Comparison of ENCODE assay signal across 8 cellular contexts in the genomic region with DNA sequence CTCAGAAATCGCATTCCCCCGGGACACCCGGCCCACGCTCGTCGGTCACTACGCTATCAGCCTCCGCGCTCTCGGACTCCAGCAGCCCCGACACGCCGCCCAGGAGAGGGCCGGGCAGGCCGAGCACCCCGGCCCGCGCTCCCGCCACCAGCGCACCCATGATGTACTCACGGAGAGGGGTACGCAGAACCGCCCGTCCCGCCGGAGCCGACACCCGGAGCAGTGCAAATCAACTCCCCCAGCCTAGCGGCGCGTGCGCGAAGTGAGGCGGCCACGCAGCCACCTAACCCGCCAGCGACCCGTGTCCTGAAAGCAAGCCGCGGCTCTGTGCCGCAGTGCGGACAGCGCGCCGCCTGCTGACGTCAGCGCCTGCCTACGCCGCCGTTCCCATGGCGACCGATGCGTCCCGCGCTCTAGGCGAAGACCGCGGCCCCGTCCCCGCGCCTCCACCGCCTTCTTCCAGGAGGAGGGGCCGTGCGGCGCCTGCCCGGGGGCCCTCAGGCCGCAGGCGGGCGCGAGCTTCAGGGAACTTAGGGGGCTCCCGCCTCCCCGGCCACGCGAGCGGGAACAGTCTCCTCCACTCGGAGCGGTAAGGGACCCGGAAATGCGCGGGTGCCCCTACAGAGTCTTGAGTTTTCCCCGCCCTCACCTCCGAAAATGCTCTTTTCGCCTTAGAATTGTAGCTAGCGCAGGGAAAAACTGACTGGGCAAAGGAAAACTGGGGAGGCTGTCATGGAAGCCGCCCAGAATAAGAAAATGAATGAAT. TPM values are rescaled to one million over a fixed set of nuclear protein-coding genes. Genes with fewer than 3 reads are reported as not detected.
DNase-seq lines count a peak whose midpoint lies in the region; ATAC-seq and TF ChIP-seq lines count a peak whose summit lies in the region.

AHI1 (minus strand) TSS at position 329 of the 766 bp plus-strand sequence. CDS start 5,503 bp downstream, outside the sequence.

- POLR2A ChIA-PET in HCT116 (lab: Charles Lee), result interaction anchor here (0.7 kb wide), 1 partner anchor 1304 kb away, joined by 3 read pairs; no protein-coding TSS in a partner anchor

- RAD21 ChIA-PET in HCT116 (lab: Charles Lee; ENCODE audit: low non-redundant PET in 1 of 2, low total read pairs in 2 of 2, uncharacterized antibody in 2 of 2, unreplicated experiment in 2 of 2), result interaction anchor here in 1 of 2 experiments (0.6 kb wide), 1 partner anchor 353 kb away, joined by 5 read pairs; no protein-coding TSS in a partner anchor

- intact Hi-C loops in HCT116 (cut with micrococcal nuclease), result loop anchor here (5.0 to 10.0 kb wide), 2 partner anchors 787 to 820 kb away; partner anchors contain the start of gene BCLAF1

- H3K4me3 ChIP-seq in GM06990 (replicated peaks; ENCODE audit: low read depth, low read length), result peak within 1 kb of the TSS; percentile 77
- H3K4me3 ChIP-seq in HCT116 (replicated peaks in 1 of 2; ENCODE audit: low read depth in 1 of 2, low read length in 2 of 2), result peak within 1 kb of the TSS; percentile 78 to 92
- H3K4me3 ChIP-seq in MM.1S (ENCODE audit: low read length), result peak within 1 kb of the TSS; percentile 76

- H3K4me1 ChIP-seq in HCT116 (ENCODE audit: control insufficient read depth in 1 of 2, insufficient read depth in 2 of 2, low read length in 2 of 2) (peaks cover 4 to 18% of the 10 kb centered on the region in 2 experiments; a peak in 3 of 4 replicates), MM.1S (ENCODE audit: low read length) (0 out of 2 replicates have a peak, but pooled peaks cover 5% of the 10 kb centered on the region)

- 0 out of 2 replicates have a peak, but pooled peaks cover 5% of the 10 kb centered on the region for H3F3A ChIP-seq in MM.1S (ENCODE audit: insufficient read depth, low read length)

- peak; percentile 59 for TF ChIP-seq POLR2A in HCT116 (IDR thresholded peaks at IDR 0.05; ENCODE audit: borderline replicate concordance, extremely low read depth, insufficient read depth, insufficient read length)

- CTCF ChIA-PET in HCT116 (lab: Charles Lee), result no interaction called here

- H3K4me2 ChIP-seq in HCT116 (ENCODE audit: low read length) (peak within 1 kb of the TSS; percentile 81), MM.1S (ENCODE audit: low read depth, low read length) (peak within 1 kb of the TSS; percentile 81)

- H3K9ac ChIP-seq in HCT116 (ENCODE audit: low read length) (peak within 1 kb of the TSS; percentile 87), MM.1S (ENCODE audit: low read length) (peak within 1 kb of the TSS; percentile 93)

- H4K20me1 ChIP-seq in HCT116 (ENCODE audit: insufficient read depth) (no peaks in the 10 kb centered on the region), MM.1S (ENCODE audit: insufficient read depth, low read length) (no peaks in the 10 kb centered on the region)

- H3K27me3 ChIP-seq in GM06990 (replicated peaks; ENCODE audit: control insufficient read depth, insufficient read depth, low read length), result no peaks in the 10 kb centered on the region
- H3K27me3 ChIP-seq in HCT116 (ENCODE audit: insufficient read depth, low read length), result no peaks in the 10 kb centered on the region
- no peaks in the 10 kb centered on the region for H3K27me3 ChIP-seq in MM.1S (replicated peaks; ENCODE audit: insufficient read depth, low read length)

- TF ChIP-seq RAD21 in HCT116 (IDR thresholded peaks at IDR 0.05; ENCODE audit: low read depth), result no peak

- H3K79me2 ChIP-seq in HCT116 (ENCODE audit: insufficient read depth, low read length) (peaks cover 45% of the 10 kb centered on the region), MM.1S (ENCODE audit: low read length) (peaks cover 11% of the 10 kb centered on the region)

- H3K36me3 ChIP-seq in GM06990 (ENCODE audit: control insufficient read depth, insufficient read depth, low read length) (no peaks in the 10 kb centered on the region), HCT116 (ENCODE audit: control insufficient read depth in 1 of 2, insufficient read depth in 2 of 2, low read length in 2 of 2) (peaks cover 0 to 9% of the 10 kb centered on the region in 2 experiments; a peak in 2 of 4 replicates), MM.1S (replicated peaks; ENCODE audit: insufficient read depth, low read length) (no peaks in the 10 kb centered on the region)

- TF ChIP-seq CTCF in GM06990 (IDR thresholded peaks at IDR 0.05; ENCODE audit: insufficient read depth, low read length, poor library complexity, severe bottlenecking), result no peak
- no peak for TF ChIP-seq CTCF in HCT116 (IDR thresholded peaks at IDR 0.05 in 2 of 3, conservative IDR thresholded peaks at IDR 0.05 in 1 of 3; ENCODE audit: borderline replicate concordance in 1 of 3, insufficient read depth in 1 of 3, low read depth in 2 of 3, low read length in 2 of 3)
- TF ChIP-seq CTCF in MM.1S (IDR thresholded peaks at IDR 0.05; ENCODE audit: low read length), result no peak

- peak; percentile 90 for ATAC-seq in HCT116

- in situ Hi-C loops in SK-MEL-5 (cut with HindIII; ENCODE audit: low pct_unique_long_range_greater_than_20kb, low sequenced_read_pairs), result no loop called here

- peak; percentile 91 for DNase-seq in GM06990 (ENCODE audit: extremely low read depth, insufficient read length)
- DNase-seq in HCT116 (ENCODE audit: low read depth, low spot score), result peak; percentile 85
- DNase-seq in MM.1S, result peak; percentile 95
- peak; percentile 86 for DNase-seq in SK-MEL-5 (ENCODE audit: low read depth, low spot score)
- DNase-seq in activated naive CD4-positive, alpha-beta T cell (lab: John Stamatoyannopoulos, UW), result peak; percentile 71 to 85 (median 78)
- peak; percentile 90 for DNase-seq in germinal center (ENCODE audit: low spot score)
- peak; percentile 91 for DNase-seq in occipital lobe (lab: John Stamatoyannopoulos, UW)
- peak; percentile 92 for DNase-seq in superior temporal gyrus (ENCODE audit: extremely low spot score)

- H3K9me3 ChIP-seq in HCT116 (ENCODE audit: control insufficient read depth in 1 of 2, insufficient read depth in 1 of 2, low read depth in 1 of 2, low read length in 2 of 2) (no peaks in the 10 kb centered on the region), MM.1S (replicated peaks; ENCODE audit: insufficient read depth, low read length) (no peaks in the 10 kb centered on the region)

- peak within 1 kb of the TSS; percentile 88 for H2AFZ ChIP-seq in HCT116 (ENCODE audit: low read depth, low read length, poor library complexity, severe bottlenecking)
- peak within 1 kb of the TSS; percentile 87 for H2AFZ ChIP-seq in MM.1S (ENCODE audit: low read length)

- BruUV-seq in HCT116 (replicated peaks; lab: Mats Ljungman, UMichigan), result no TSS peak

- no peaks in the 10 kb centered on the region for H3K9me2 ChIP-seq in HCT116 (ENCODE audit: insufficient read depth)
- no peaks in the 10 kb centered on the region for H3K9me2 ChIP-seq in MM.1S (replicated peaks; ENCODE audit: insufficient read depth, low read length)

- peak within 1 kb of the TSS; percentile 90 for H3K27ac ChIP-seq in HCT116 (ENCODE audit: low read depth, low read length)
- peak within 1 kb of the TSS; percentile 84 for H3K27ac ChIP-seq in MM.1S (ENCODE audit: low read length)

TF ChIP-seq in HCT116, 20 proteins besides CTCF, POLR2A, EP300 and RAD21 (continues in another document):
- TF ChIP-seq ZBTB33 (IDR thresholded peaks at IDR 0.05; ENCODE audit: extremely low read depth, insufficient replicate concordance, low read length) (no peak), FOSL1 (IDR thresholded peaks at IDR 0.05; ENCODE audit: low read depth) (no peak), SRF (IDR thresholded peaks at IDR 0.05; ENCODE audit: low read depth) (no peak), ZFX (IDR thresholded peaks at IDR 0.05) (peak; percentile 64), ATF3 (IDR thresholded peaks at IDR 0.05) (no peak), EZH2 (IDR thresholded peaks at IDR 0.05) (no peak), CBX3 (IDR thresholded peaks at IDR 0.05; ENCODE audit: low read depth) (no peak), EGR1 (IDR thresholded peaks at IDR 0.05; ENCODE audit: low read depth) (peak; percentile 50; the same call in 1 of the 2 replicates), SIN3A (IDR thresholded peaks at IDR 0.05; ENCODE audit: low read depth) (peak; percentile 87; the same call in 1 of the 2 replicates), SP1 (IDR thresholded peaks at IDR 0.05; ENCODE audit: low read depth) (peak; percentile 42), TCF7L2 (IDR thresholded peaks at IDR 0.05; ENCODE audit: borderline replicate concordance, extremely low read depth, insufficient read depth, insufficient read length) (peak; percentile 96), MAX (IDR thresholded peaks at IDR 0.05) (peak; percentile 89), CEBPB (IDR thresholded peaks at IDR 0.05; ENCODE audit: low read depth) (no peak)

RNA-seq across cellular contexts. Expression of gene AHI1, which starts in this region (rescaled TPM):
- total RNA-seq in HCT116 (2021; ENCODE audit: unreplicated experiment), result 29.6 TPM
- polyA plus RNA-seq in HCT116 (2012), result 12.6 and 14.4 TPM in 2 replicates
- total RNA-seq in SK-MEL-5 (2014; rRNA removed; shearing (Covaris generic)), result 5.8 and 7.4 TPM in 2 replicates
- polyA plus RNA-seq in SK-MEL-5 (2015; cell fraction: cytosol; rRNA removed), result 2.9 and 5.4 TPM in 2 replicates
- 29.7 and 40.6 TPM in 2 replicates for polyA plus RNA-seq in SK-MEL-5 (2015; cell fraction: nucleus; rRNA removed)
- total RNA-seq in occipital lobe, result 40.6 TPM

Comparison
In these comparisons a context has a peak if more than half of its experiments do, and no peak if none do; other contexts are left out.
1. Peak in every context shown above with its lines: DNase-seq, ATAC-seq, H3K4me3 ChIP-seq and H3K27ac ChIP-seq.